Comparison of ENCODE assay signal across 9 cellular contexts in genomic region chr2:189782221-189782671, GRCh38. TPM values are rescaled to one million over a fixed set of nuclear protein-coding genes. Genes with fewer than 3 reads are reported as not detected.
DNase-seq lines count a peak whose midpoint lies in the region; ATAC-seq, FAIRE-seq and TF ChIP-seq lines count a peak whose summit lies in the region.
"Had no signal": no experiment of that assay in that cellular context is flagged by ENCODE, and none has a peak within 500 bp of the region (broad histone marks: within the 10 kb centered on the region; RNA-seq: fewer than 3 reads in every experiment).

No MANE protein-coding gene starts in this region.

- H3K36me3 Mint-ChIP-seq in activated CD4-positive, alpha-beta T cell treated with anti-CD3 and anti-CD28 coated beads for 36 hours (ENCODE audit: low read depth), result peaks cover 60% of the 10 kb centered on the region

- peaks cover 57% of the 10 kb centered on the region for H3K4me1 Mint-ChIP-seq in activated CD4-positive, alpha-beta T cell treated with anti-CD3 and anti-CD28 coated beads for 36 hours

- ATAC-seq in activated CD4-positive, alpha-beta T cell treated with anti-CD3 and anti-CD28 coated beads for 36 hours, result no peak
- ATAC-seq in GM19324 (IDR thresholded peaks at IDR 0.05; ENCODE audit: low FRiP score, unreplicated experiment), result no peak

- POLR2A ChIA-PET in activated CD4-positive, alpha-beta T cell treated with anti-CD3 and anti-CD28 coated beads for 36 hours (lab: Charles Lee), result no interaction called here

- no peaks in the 10 kb centered on the region for H3K9me3 Mint-ChIP-seq in activated CD4-positive, alpha-beta T cell treated with anti-CD3 and anti-CD28 coated beads for 36 hours (ENCODE audit: low read depth)

- FAIRE-seq in urothelium cell line (lab: Jason Lieb, UNC), result no peak
- FAIRE-seq: kidney had no signal

- CTCF ChIA-PET in activated CD4-positive, alpha-beta T cell treated with anti-CD3 and anti-CD28 coated beads for 36 hours (lab: Charles Lee), result interaction anchor here (0.9 to 1.4 kb wide), 3 partner anchors 8 to 20 kb away, joined by 3 to 9 read pairs (median 3); partner anchors contain the start of gene OSGEPL1

- peak overlapping the region; percentile 74 for H3K4me3 Mint-ChIP-seq in activated CD4-positive, alpha-beta T cell treated with anti-CD3 and anti-CD28 coated beads for 36 hours

- peak overlapping the region; percentile 90 for H3K4me3 ChIP-seq in epithelial cell of esophagus (ENCODE audit: low read length)
- peak overlapping the region; percentile 83 for H3K4me3 ChIP-seq in skeletal muscle cell (ENCODE audit: low read depth, low read length)

- H3K27me3 Mint-ChIP-seq in activated CD4-positive, alpha-beta T cell treated with anti-CD3 and anti-CD28 coated beads for 36 hours, result no peaks in the 10 kb centered on the region

- H3K27ac Mint-ChIP-seq in activated CD4-positive, alpha-beta T cell treated with anti-CD3 and anti-CD28 coated beads for 36 hours, result peak overlapping the region; percentile 89

- no peak for TF ChIP-seq CTCF in epithelial cell of esophagus (IDR thresholded peaks at IDR 0.05; ENCODE audit: insufficient read depth, low read depth, low read length, missing control alignments)

- DNase-seq in activated CD4-positive, alpha-beta T cell treated with anti-CD3 and anti-CD28 coated beads for 36 hours, result peak; percentile 48
- DNase-seq in activated CD4-positive, alpha-beta T cell treated with anti-CD3 and anti-CD28 coated beads for 4 hours, result no peak
- DNase-seq in SIG-M5 treated with dmso at 0.1 percent for 504 hours (lab: John Stamatoyannopoulos, UW; ENCODE audit: unreplicated experiment), result peak; percentile 91
- peak; percentile 42 for DNase-seq in epithelial cell of esophagus (ENCODE audit: low read depth)
- DNase-seq in skeletal muscle cell (ENCODE audit: low read depth), result no peak
- DNase-seq in putamen (ENCODE audit: low spot score), result no peak
- no peak for DNase-seq in urothelium cell line (ENCODE audit: low spot score)
- DNase-seq: kidney had no signal

- intact Hi-C loops in activated CD4-positive, alpha-beta T cell treated with anti-CD3 and anti-CD28 coated beads for 36 hours (cut with DNase I, micrococcal nuclease), result loop anchor here (5.0 to 10.0 kb wide), 3 partner anchors 200 to 1853 kb away; partner anchors contain the start of genes SLC40A1 (in 1 of the 2) and WDR75 (in 1 of the 2)

RNA-seq across cellular contexts. Expression of gene ORMDL1, which starts 1.9 kb away (rescaled TPM):
- 10 to 100 TPM; 45.2 to 49.2 TPM for total RNA-seq in activated CD4-positive, alpha-beta T cell treated with anti-CD3 and anti-CD28 coated beads for 36 hours

RNA-seq across cellular contexts. Expression of gene PMS1, which starts 2.0 kb away (rescaled TPM):
- 10 to 100 TPM; 45.8 to 47.4 TPM for total RNA-seq in activated CD4-positive, alpha-beta T cell treated with anti-CD3 and anti-CD28 coated beads for 36 hours

RNA-seq across cellular contexts. Expression of gene OSGEPL1, which starts 19.7 kb away (rescaled TPM):
- total RNA-seq in activated CD4-positive, alpha-beta T cell treated with anti-CD3 and anti-CD28 coated beads for 36 hours, result 10 to 100 TPM in 1 of 2 experiments, 1 to 10 TPM in 1; 9.8 to 11.6 TPM

Comparison
In these comparisons a context has a peak if more than half of its experiments do, and no peak if none do; other contexts are left out.
1. DNase-seq: peak in activated CD4-positive, alpha-beta T cell treated with anti-CD3 and anti-CD28 coated beads for 36 hours (single experiment), SIG-M5 treated with dmso at 0.1 percent for 504 hours (single experiment) and epithelial cell of esophagus (single experiment); none in activated CD4-positive, alpha-beta T cell treated with anti-CD3 and anti-CD28 coated beads for 4 hours (0 of 2), skeletal muscle cell (single experiment), putamen (single experiment) and urothelium cell line (single experiment).